1 cellular context compared by ENCODE assay signal in genomic region chr9:124222918-124223720, GRCh38.
A peak's percentile ranks its signal among the peaks of the same experiment; 100 is the strongest.
TF ChIP-seq lines count a peak whose summit lies in the region.

No MANE protein-coding gene starts in this region.

TF ChIP-seq in HepG2, 621 proteins besides CTCF, POLR2A, EP300 and RAD21 (continued from another document and continues in another):
- TF ChIP-seq PRDM10 (CRISPR knock-in tag; IDR thresholded peaks at IDR 0.05; ENCODE audit: low read depth), result peak; percentile 95
- peak; percentile 43; the same call in 1 of the 2 replicates for TF ChIP-seq KDM1A (CRISPR knock-in tag; IDR thresholded peaks at IDR 0.05)
- no peak for TF ChIP-seq IRF1 (CRISPR knock-in tag; IDR thresholded peaks at IDR 0.05; ENCODE audit: low read depth)
- TF ChIP-seq ZNF329 (CRISPR knock-in tag; IDR thresholded peaks at IDR 0.05; ENCODE audit: low read depth), result no peak
- TF ChIP-seq GTF3A (CRISPR knock-in tag; conservative IDR thresholded peaks at IDR 0.05), result no peak
- TF ChIP-seq KAT8 (CRISPR knock-in tag; IDR thresholded peaks at IDR 0.05), result peak; percentile 81
- no peak for TF ChIP-seq ZBTB4 (CRISPR knock-in tag; IDR thresholded peaks at IDR 0.05; ENCODE audit: borderline replicate concordance)
- no peak for TF ChIP-seq MTF1 (CRISPR knock-in tag; IDR thresholded peaks at IDR 0.05)
- peak; percentile 12; the same call in 1 of the 2 replicates for TF ChIP-seq ZNF552 (CRISPR knock-in tag; IDR thresholded peaks at IDR 0.05; ENCODE audit: borderline replicate concordance)
- TF ChIP-seq BCL3 (CRISPR knock-in tag; IDR thresholded peaks at IDR 0.05), result peak; percentile 79; the same call in 1 of the 2 replicates
- no peak for TF ChIP-seq NFAT5 (CRISPR knock-in tag; IDR thresholded peaks at IDR 0.05)
- peak; percentile 92 for TF ChIP-seq KDM4B (CRISPR knock-in tag; IDR thresholded peaks at IDR 0.05)
- TF ChIP-seq FLYWCH1 (CRISPR knock-in tag; IDR thresholded peaks at IDR 0.05), result no peak
- TF ChIP-seq ZNF773 (CRISPR knock-in tag; IDR thresholded peaks at IDR 0.05; ENCODE audit: borderline replicate concordance), result no peak
- no peak for TF ChIP-seq ZNF333 (CRISPR knock-in tag; IDR thresholded peaks at IDR 0.05; ENCODE audit: borderline replicate concordance)
- TF ChIP-seq ZBTB7A (CRISPR knock-in tag; IDR thresholded peaks at IDR 0.05), result peak; percentile 97
- peak; percentile 87 for TF ChIP-seq YEATS4 (CRISPR knock-in tag; IDR thresholded peaks at IDR 0.05; ENCODE audit: borderline replicate concordance)
- peak; percentile 78 for TF ChIP-seq DMAP1 (CRISPR knock-in tag; IDR thresholded peaks at IDR 0.05)
- TF ChIP-seq HES4 (CRISPR knock-in tag; IDR thresholded peaks at IDR 0.05; ENCODE audit: borderline replicate concordance), result no peak; the same call in 1 of the 2 replicates
- no peak for TF ChIP-seq PHB2 (IDR thresholded peaks at IDR 0.05; ENCODE audit: partially characterized antibody)
- 0 out of 2 replicates have a peak, but pooled peaks have one; percentile 48 for TF ChIP-seq NFKBIZ (CRISPR knock-in tag; IDR thresholded peaks at IDR 0.05)
- peak; percentile 72; the same call in 1 of the 2 replicates for TF ChIP-seq HMGXB3 (CRISPR knock-in tag; IDR thresholded peaks at IDR 0.05; ENCODE audit: borderline replicate concordance)
- TF ChIP-seq ZNF24 (IDR thresholded peaks at IDR 0.05), result no peak
- peak; percentile 69; the same call in 1 of the 2 replicates for TF ChIP-seq ZNF580 (CRISPR knock-in tag; IDR thresholded peaks at IDR 0.05; ENCODE audit: borderline replicate concordance, low read depth)
- TF ChIP-seq ZNF670 (CRISPR knock-in tag; IDR thresholded peaks at IDR 0.05; ENCODE audit: borderline replicate concordance), result no peak; the same call in 1 of the 2 replicates
- TF ChIP-seq ATF5 (CRISPR knock-in tag; IDR thresholded peaks at IDR 0.05; ENCODE audit: low read depth), result no peak
- no peak for TF ChIP-seq ZBTB26 (CRISPR knock-in tag; IDR thresholded peaks at IDR 0.05; ENCODE audit: borderline replicate concordance)
- no peak for TF ChIP-seq CSRNP2 (CRISPR knock-in tag; conservative IDR thresholded peaks at IDR 0.05; ENCODE audit: low read depth)
